Comparison of ENCODE assay signal across 19 cellular contexts in genomic region chr14:52011557-52011956, GRCh38.
"Had no signal": no experiment of that assay in that cellular context is flagged by ENCODE, and none has a peak within 500 bp of the region (broad histone marks: within the 10 kb centered on the region; RNA-seq: fewer than 3 reads in every experiment).

No MANE protein-coding gene starts in this region.

- H3K27me3 ChIP-seq: neutrophil, suprapubic skin had no signal

- H3K9ac ChIP-seq: parathyroid adenoma had no signal

- H3K27ac Mint-ChIP-seq: activated CD8-positive, alpha-beta T cell treated with anti-CD3 and anti-CD28 coated beads, Interleukin-2, amount 10 ng/mL, durations not matched to agents 7 days and 5 days; type B pancreatic cell had no signal

- FAIRE-seq: frontal cortex had no signal

- ATAC-seq: activated CD8-positive, alpha-beta T cell treated with anti-CD3 and anti-CD28 coated beads, Interleukin-2, amount 10 ng/mL, durations not matched to agents 7 days and 5 days; lower lobe of right lung had no signal

- DNase-seq: activated CD4-positive, alpha-beta T cell treated with anti-CD3 and anti-CD28 coated beads, Interleukin-2, amount 10 ng/mL, durations not matched to agents 24 days and 14 days; activated CD4-positive, CD25-positive, alpha-beta regulatory T cell; activated CD8-positive, alpha-beta memory T cell treated with anti-CD3 and anti-CD28 coated beads, Interleukin-2, amount 50 U/mL, for 4 hours; activated CD8-positive, alpha-beta T cell treated with anti-CD3 and anti-CD28 coated beads, Interleukin-2, amount 10 ng/mL, durations not matched to agents 7 days and 5 days; activated gamma-delta T cell treated with Interleukin-2 at 50 U/mL for 16 hours; amniotic stem cell; dermis blood vessel endothelial cell; lower lobe of right lung; retina; stimulated activated CD4-positive, alpha-beta T cell treated with anti-CD3 and anti-CD28 coated beads, Interleukin-15, amount 100 ng/mL, for 24 hours; stimulated activated CD4-positive, alpha-beta T cell treated with anti-CD3 and anti-CD28 coated beads, Interleukin-4, amount 100 ng/mL, for 1 hour; stimulated activated naive CD4-positive, alpha-beta T cell had no signal

- H3K27ac ChIP-seq: lower lobe of right lung, neutrophil, parathyroid adenoma, suprapubic skin had no signal

- H3K9me3 ChIP-seq: lower lobe of right lung, neutrophil, suprapubic skin had no signal

- H3K4me3 ChIP-seq: lower lobe of right lung, suprapubic skin had no signal

- H3K4me3 Mint-ChIP-seq: activated CD4-positive, alpha-beta T cell treated with anti-CD3 and anti-CD28 coated beads, Interleukin-2, amount 10 ng/mL, durations not matched to agents 24 days and 14 days; activated CD8-positive, alpha-beta T cell treated with anti-CD3 and anti-CD28 coated beads, Interleukin-2, amount 10 ng/mL, durations not matched to agents 7 days and 5 days; activated naive CD8-positive, alpha-beta T cell; brain; type B pancreatic cell had no signal

- H3K27me3 Mint-ChIP-seq: brain, type B pancreatic cell had no signal

- H3K9me3 Mint-ChIP-seq: activated CD4-positive, alpha-beta T cell treated with anti-CD3 and anti-CD28 coated beads, Interleukin-2, amount 10 ng/mL, durations not matched to agents 24 days and 14 days; brain; type B pancreatic cell had no signal
